ENCODE assay signal across 1 cellular context in the genomic region with DNA sequence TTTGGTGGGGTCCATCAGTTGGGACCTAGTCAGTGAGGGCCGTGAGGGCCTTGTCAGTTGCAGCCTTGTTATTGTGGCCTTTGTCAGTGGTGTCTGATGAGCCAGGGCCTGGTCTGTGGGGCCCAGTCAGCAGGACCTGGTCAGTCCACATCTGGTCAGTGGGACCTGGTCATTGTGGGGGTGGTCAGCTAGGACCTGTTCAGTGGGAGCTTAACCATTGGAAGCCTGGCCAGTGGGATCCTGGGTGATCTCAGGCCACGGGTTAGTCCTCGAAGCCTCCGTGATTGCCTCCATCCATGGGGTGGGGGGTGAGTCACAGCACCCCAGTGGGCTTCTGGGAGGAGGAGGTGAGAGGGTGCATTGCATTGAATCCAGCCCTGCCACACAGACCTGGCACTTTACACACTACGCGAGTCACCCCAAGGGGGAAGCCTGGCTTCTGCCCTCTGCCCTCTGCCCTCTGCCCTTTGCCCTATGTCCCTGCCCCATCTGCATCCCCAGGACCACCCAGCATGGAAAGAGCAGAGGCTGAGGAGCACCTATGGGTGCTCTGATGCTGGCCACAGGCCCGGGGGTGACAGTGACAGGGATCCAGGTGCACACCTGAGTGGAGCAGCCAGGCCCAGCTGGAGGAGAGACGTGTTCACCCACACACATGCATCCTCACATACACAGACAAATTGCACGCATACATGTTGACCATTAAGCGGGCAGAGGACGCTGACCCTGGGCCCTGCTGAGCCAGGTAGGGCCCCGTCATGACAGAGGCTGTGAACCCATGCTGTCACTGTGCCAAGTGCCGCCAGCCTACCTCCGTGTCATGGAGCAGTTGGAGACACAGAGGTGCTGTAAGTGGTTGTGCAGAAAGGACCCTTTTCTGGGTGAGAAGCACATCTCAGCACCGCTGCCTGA.
TF ChIP-seq lines count a peak whose summit lies in the region.

No MANE protein-coding gene starts in this region.

TF ChIP-seq in K562, 482 proteins besides CTCF, POLR2A, EP300 and RAD21 (continued from another document):
- TF ChIP-seq, protein P1, sequence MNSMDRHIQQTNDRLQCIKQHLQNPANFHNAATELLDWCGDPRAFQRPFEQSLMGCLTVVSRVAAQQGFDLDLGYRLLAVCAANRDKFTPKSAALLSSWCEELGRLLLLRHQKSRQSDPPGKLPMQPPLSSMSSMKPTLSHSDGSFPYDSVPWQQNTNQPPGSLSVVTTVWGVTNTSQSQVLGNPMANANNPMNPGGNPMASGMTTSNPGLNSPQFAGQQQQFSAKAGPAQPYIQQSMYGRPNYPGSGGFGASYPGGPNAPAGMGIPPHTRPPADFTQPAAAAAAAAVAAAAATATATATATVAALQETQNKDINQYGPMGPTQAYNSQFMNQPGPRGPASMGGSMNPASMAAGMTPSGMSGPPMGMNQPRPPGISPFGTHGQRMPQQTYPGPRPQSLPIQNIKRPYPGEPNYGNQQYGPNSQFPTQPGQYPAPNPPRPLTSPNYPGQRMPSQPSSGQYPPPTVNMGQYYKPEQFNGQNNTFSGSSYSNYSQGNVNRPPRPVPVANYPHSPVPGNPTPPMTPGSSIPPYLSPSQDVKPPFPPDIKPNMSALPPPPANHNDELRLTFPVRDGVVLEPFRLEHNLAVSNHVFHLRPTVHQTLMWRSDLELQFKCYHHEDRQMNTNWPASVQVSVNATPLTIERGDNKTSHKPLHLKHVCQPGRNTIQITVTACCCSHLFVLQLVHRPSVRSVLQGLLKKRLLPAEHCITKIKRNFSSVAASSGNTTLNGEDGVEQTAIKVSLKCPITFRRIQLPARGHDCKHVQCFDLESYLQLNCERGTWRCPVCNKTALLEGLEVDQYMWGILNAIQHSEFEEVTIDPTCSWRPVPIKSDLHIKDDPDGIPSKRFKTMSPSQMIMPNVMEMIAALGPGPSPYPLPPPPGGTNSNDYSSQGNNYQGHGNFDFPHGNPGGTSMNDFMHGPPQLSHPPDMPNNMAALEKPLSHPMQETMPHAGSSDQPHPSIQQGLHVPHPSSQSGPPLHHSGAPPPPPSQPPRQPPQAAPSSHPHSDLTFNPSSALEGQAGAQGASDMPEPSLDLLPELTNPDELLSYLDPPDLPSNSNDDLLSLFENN (IDR thresholded peaks at IDR 0.05; ENCODE audit: low read depth in 2 of 2, low read length in 2 of 2) = no peak
- TF ChIP-seq MGA (IDR thresholded peaks at IDR 0.05) = no peak
